In genomic region chr5:16160706-16161105, GRCh38 we compare ENCODE assay signal across 9 cellular contexts. TPM values are rescaled to one million over a fixed set of nuclear protein-coding genes. Genes with fewer than 3 reads are reported as not detected.
DNase-seq lines count a peak whose midpoint lies in the region; ATAC-seq lines count a peak whose summit lies in the region.
"Had no signal": no experiment of that assay in that cellular context is flagged by ENCODE, and none has a peak within 500 bp of the region (broad histone marks: within the 10 kb centered on the region; RNA-seq: fewer than 3 reads in every experiment).

No MANE protein-coding gene starts in this region.

- no peaks in the 10 kb centered on the region for H3K9me3 Mint-ChIP-seq in activated CD8-positive, alpha-beta T cell treated with anti-CD3 and anti-CD28 coated beads, Interleukin-2, amount 10 ng/mL, durations not matched to agents 7 days and 5 days (ENCODE audit: insufficient read depth)
- H3K9me3 Mint-ChIP-seq: activated T-cell treated with anti-CD3 and anti-CD28 coated beads, Interleukin-2, amount 50 U/mL, for 4 hours had no signal

- no peaks in the 10 kb centered on the region for H3K36me3 Mint-ChIP-seq in activated CD8-positive, alpha-beta T cell treated with anti-CD3 and anti-CD28 coated beads, Interleukin-2, amount 10 ng/mL, durations not matched to agents 7 days and 5 days (ENCODE audit: low read depth)

- CTCF ChIA-PET in activated CD8-positive, alpha-beta T cell treated with anti-CD3 and anti-CD28 coated beads, Interleukin-2, amount 10 ng/mL, durations not matched to agents 7 days and 5 days (lab: Charles Lee): interaction anchor here (0.8 to 4.3 kb wide), 16 partner anchors 9 to 622 kb away, joined by 3 to 71 read pairs (median 3); no protein-coding TSS in a partner anchor

- ATAC-seq in GM19328 (IDR thresholded peaks at IDR 0.05; ENCODE audit: unreplicated experiment) (peak; percentile 87), HG03196 (IDR thresholded peaks at IDR 0.05; ENCODE audit: unreplicated experiment) (peak; percentile 78)
- peak; percentile 63 for ATAC-seq in activated CD8-positive, alpha-beta T cell treated with anti-CD3 and anti-CD28 coated beads, Interleukin-2, amount 10 ng/mL, durations not matched to agents 7 days and 5 days

- H3K4me1 Mint-ChIP-seq in activated CD8-positive, alpha-beta T cell treated with anti-CD3 and anti-CD28 coated beads, Interleukin-2, amount 10 ng/mL, durations not matched to agents 7 days and 5 days (ENCODE audit: low read depth): no peaks in the 10 kb centered on the region

- DNase-seq in DMS153 treated with DMSO at 0.1 percent for 48 hours (lab: John Stamatoyannopoulos, UW; ENCODE audit: unreplicated experiment): peak; percentile 91
- peak; percentile 28 for DNase-seq in NCI-H2227 treated with DMSO at 0.1 percent for 48 hours (lab: John Stamatoyannopoulos, UW)
- peak; percentile 44 for DNase-seq in activated CD8-positive, alpha-beta T cell treated with anti-CD3 and anti-CD28 coated beads, Interleukin-2, amount 10 ng/mL, durations not matched to agents 7 days and 5 days
- DNase-seq in hepatic stellate cell (ENCODE audit: low spot score): peak; percentile 6
- DNase-seq in stromal cell of bone marrow (ENCODE audit: low read depth): peak; percentile 25
- no peak for DNase-seq in activated CD8-positive, alpha-beta memory T cell treated with anti-CD3 and anti-CD28 coated beads for 24 hours
- DNase-seq: activated T-cell treated with anti-CD3 and anti-CD28 coated beads, Interleukin-2, amount 50 U/mL, for 4 hours had no signal

- no peaks in the 10 kb centered on the region for H3K27me3 Mint-ChIP-seq in activated CD8-positive, alpha-beta T cell treated with anti-CD3 and anti-CD28 coated beads, Interleukin-2, amount 10 ng/mL, durations not matched to agents 7 days and 5 days (ENCODE audit: low read depth)

- no peak overlapping the region for H3K4me3 Mint-ChIP-seq in activated CD8-positive, alpha-beta T cell treated with anti-CD3 and anti-CD28 coated beads, Interleukin-2, amount 10 ng/mL, durations not matched to agents 7 days and 5 days
- H3K4me3 Mint-ChIP-seq: activated T-cell treated with anti-CD3 and anti-CD28 coated beads, Interleukin-2, amount 50 U/mL, for 4 hours had no signal

- POLR2A ChIA-PET in activated CD8-positive, alpha-beta T cell treated with anti-CD3 and anti-CD28 coated beads, Interleukin-2, amount 10 ng/mL, durations not matched to agents 7 days and 5 days (lab: Charles Lee): interaction anchor here (0.6 kb wide), 1 partner anchor 432 kb away, joined by 3 read pairs; no protein-coding TSS in a partner anchor

- no peak overlapping the region for H3K27ac Mint-ChIP-seq in activated CD8-positive, alpha-beta T cell treated with anti-CD3 and anti-CD28 coated beads, Interleukin-2, amount 10 ng/mL, durations not matched to agents 7 days and 5 days

RNA-seq across cellular contexts. Expression of gene MARCHF11, which starts 18.9 kb away (rescaled TPM):
- not detected for total RNA-seq in activated CD8-positive, alpha-beta T cell treated with anti-CD3 and anti-CD28 coated beads, Interleukin-2, amount 10 ng/mL, durations not matched to agents 7 days and 5 days
- total RNA-seq: activated T-cell treated with anti-CD3 and anti-CD28 coated beads, Interleukin-2, amount 50 U/mL, for 4 hours had no signal
